In the genomic region with DNA sequence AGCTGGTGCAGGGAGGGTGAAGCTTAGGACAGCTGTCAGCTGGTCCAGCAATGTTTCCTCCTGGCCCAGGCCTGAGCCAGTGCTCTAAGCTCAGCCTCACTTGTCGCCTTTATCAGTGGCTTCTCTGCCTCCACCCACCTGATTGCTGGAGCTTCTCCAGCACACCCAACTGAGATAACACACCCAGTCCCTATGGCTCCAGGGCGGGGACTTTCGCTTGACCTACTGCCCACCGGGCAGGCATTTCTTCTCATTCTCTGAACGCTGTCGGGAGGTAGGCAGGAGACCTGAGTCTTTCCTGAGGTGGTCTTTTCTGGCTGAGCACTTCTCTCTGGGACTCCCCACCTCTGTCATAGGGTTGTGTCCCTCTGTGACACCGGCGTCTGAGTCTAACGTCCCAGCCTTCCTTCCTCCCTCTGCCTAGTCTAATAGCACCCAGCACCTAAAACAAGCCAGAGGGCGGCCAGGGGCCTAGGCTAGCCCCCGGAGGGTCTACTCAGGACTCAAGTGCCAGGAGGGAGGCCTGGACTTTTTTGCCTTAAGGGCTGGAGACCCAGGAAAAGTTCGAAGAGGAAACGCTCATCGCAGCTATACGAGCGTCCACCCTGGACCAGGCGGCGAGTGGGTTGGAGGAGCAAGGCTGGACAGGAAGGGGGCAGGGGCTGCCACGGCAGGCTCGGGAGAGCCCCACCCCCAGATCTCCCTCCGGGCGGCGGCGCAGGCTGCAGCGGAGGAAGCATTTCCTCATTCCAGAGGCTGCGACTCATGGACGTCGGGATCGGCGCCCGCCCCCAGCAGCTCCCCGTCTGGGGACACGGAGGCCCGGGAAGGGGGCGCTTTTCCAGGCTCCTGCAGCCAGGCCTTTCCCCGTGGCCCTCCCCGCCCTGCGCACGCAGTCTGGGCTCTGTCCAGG, we compare ENCODE assay signal across 8 cellular contexts. TPM values are rescaled to one million over a fixed set of nuclear protein-coding genes. Genes with fewer than 3 reads are reported as not detected.
DNase-seq lines count a peak whose midpoint lies in the region; ATAC-seq and TF ChIP-seq lines count a peak whose summit lies in the region.

No MANE protein-coding gene starts in this region.

- peaks cover 13% of the 10 kb centered on the region; the same call in 1 of the 2 replicates for H4K20me1 ChIP-seq in PC-3 (ENCODE audit: low read length)

- H3K79me2 ChIP-seq in ACC112 (ENCODE audit: control insufficient read depth, insufficient read depth, low read length, unreplicated experiment) (peaks cover 50% of the 10 kb centered on the region), PC-3 (ENCODE audit: low read length) (peaks cover 47% of the 10 kb centered on the region)

- H3K9ac ChIP-seq in PC-3 (ENCODE audit: low read length), result peak overlapping the region; percentile 95

- H3K9me2 ChIP-seq in PC-3 (replicated peaks; ENCODE audit: low read length), result no peaks in the 10 kb centered on the region

- no CpG with 5 or more reads among the region's 39 CpGs for WGBS in iPS DF 6.9 (ENCODE audit: insufficient coverage, insufficient read length)

- ATAC-seq in HG03045 (IDR thresholded peaks at IDR 0.05; ENCODE audit: unreplicated experiment) (peak; percentile 13), PC-3 (peak; percentile 71)

- H3K27ac ChIP-seq in ACC112 (ENCODE audit: low read depth, low read length) (peak overlapping the region; percentile 85), PC-3 (ENCODE audit: low read length) (peak overlapping the region; percentile 83), iPS DF 6.9 (ENCODE audit: low read length) (no peak overlapping the region)

- TSS peak; percentile 45 for BruUV-seq in PC-3 (replicated peaks; lab: Mats Ljungman, UMichigan)

- TF ChIP-seq CTCF in PC-3 (conservative IDR thresholded peaks at IDR 0.05; ENCODE audit: low read depth, low read length), result peak; percentile 16; the same call in 1 of the 2 replicates

- H3K9me3 ChIP-seq in PC-3 (ENCODE audit: low read length), result no peaks in the 10 kb centered on the region
- H3K9me3 ChIP-seq in iPS DF 6.9 (ENCODE audit: control insufficient read depth, insufficient read depth, low read length), result no peaks in the 10 kb centered on the region

- H2AFZ ChIP-seq in ACC112 (ENCODE audit: low read length, unreplicated experiment), result no peak overlapping the region
- peak overlapping the region; percentile 46 for H2AFZ ChIP-seq in PC-3 (ENCODE audit: low read length)

- POLR2A ChIA-PET in PC-3 (lab: Charles Lee; ENCODE audit: unreplicated experiment), result interaction anchor here (0.5 to 0.7 kb wide), 2 partner anchors 8 to 943 kb away, joined by 3 to 4 read pairs; no protein-coding TSS in a partner anchor

- H3K36me3 ChIP-seq in ACC112 (ENCODE audit: insufficient read depth, low read length), result no peaks in the 10 kb centered on the region
- H3K36me3 ChIP-seq in PC-3 (ENCODE audit: low read depth, low read length), result no peaks in the 10 kb centered on the region
- H3K36me3 ChIP-seq in iPS DF 6.9 (ENCODE audit: control insufficient read depth, insufficient read depth, low read length), result peaks cover 9% of the 10 kb centered on the region; the same call in 1 of the 2 replicates

- peaks cover 21% of the 10 kb centered on the region for H3K4me1 ChIP-seq in ACC112 (ENCODE audit: control insufficient read depth, insufficient read depth, low read length, unreplicated experiment)
- peaks cover 11% of the 10 kb centered on the region; the same call in 1 of the 2 replicates for H3K4me1 ChIP-seq in PC-3 (ENCODE audit: insufficient read depth, low read length)
- H3K4me1 ChIP-seq in iPS DF 6.9 (ENCODE audit: control insufficient read depth, insufficient read depth, low read length), result peaks cover 3% of the 10 kb centered on the region; the same call in 1 of the 2 replicates

- intact Hi-C loops in PC-3 (cut with micrococcal nuclease), result loop anchor here (2.0 kb wide), 1 partner anchor 31 kb away; the partner anchor contains the start of genes CTNS and SHPK

- peak overlapping the region; percentile 99 for H3K4me2 ChIP-seq in PC-3 (ENCODE audit: low read length)

- H3K27me3 ChIP-seq in ACC112 (ENCODE audit: insufficient read depth, low read length), result no peaks in the 10 kb centered on the region
- H3K27me3 ChIP-seq in PC-3 (ENCODE audit: low read length), result no peaks in the 10 kb centered on the region
- H3K27me3 ChIP-seq in iPS DF 6.9 (ENCODE audit: control insufficient read depth, insufficient read depth, low read length), result no peaks in the 10 kb centered on the region

- H3K4me3 ChIP-seq in ACC112 (ENCODE audit: low read depth, low read length) (peak overlapping the region; percentile 88), GM08714 (ENCODE audit: low read length) (peak overlapping the region; percentile 87), PC-3 (ENCODE audit: low read length) (peak overlapping the region; percentile 99), iPS DF 6.9 (ENCODE audit: low read length) (peak overlapping the region; percentile 80)

- DNase-seq in PC-3, result peak; percentile 82
- DNase-seq in brain pericyte (ENCODE audit: low read depth, low spot score), result peak; percentile 31
- DNase-seq in iPS DF 6.9 (ENCODE audit: low read depth, low spot score), result no peak
- peak; percentile 78 for DNase-seq in pulmonary artery endothelial cell (ENCODE audit: low read depth, low spot score)
- DNase-seq in activated CD4-positive, CD25-positive, alpha-beta regulatory T cell (lab: John Stamatoyannopoulos, UW), result no peak

- H3F3A ChIP-seq in PC-3 (ENCODE audit: low read length, unreplicated experiment), result no peaks in the 10 kb centered on the region

- CTCF ChIA-PET in PC-3 (lab: Charles Lee), result interaction anchor here (1.0 kb wide), 1 partner anchor 32 kb away, joined by 3 read pairs; the partner anchor contains the start of gene SHPK

RNA-seq across cellular contexts. Expression of gene TAX1BP3, which starts 0.8 kb away (rescaled TPM):
- 87.7 and 100 TPM in 2 replicates for total RNA-seq in PC-3 (2014; rRNA removed)
- total RNA-seq in pulmonary artery endothelial cell, result 166 and 230 TPM in 2 replicates

RNA-seq across cellular contexts. Expression of gene EMC6, which starts 1.0 kb away (rescaled TPM):
- total RNA-seq in PC-3 (2014; rRNA removed) (56.5 and 60.4 TPM in 2 replicates), pulmonary artery endothelial cell (17.6 and 23.2 TPM in 2 replicates)

RNA-seq across cellular contexts. Expression of gene P2RX5, which starts 28.3 kb away (rescaled TPM):
- total RNA-seq in PC-3 (2014; rRNA removed) (13.0 and 19.3 TPM in 2 replicates), pulmonary artery endothelial cell (0.13 and 0.35 TPM in 2 replicates)

RNA-seq across cellular contexts. Expression of gene CTNS, which starts 31.1 kb away (rescaled TPM):
- 10.2 and 17.5 TPM in 2 replicates for total RNA-seq in PC-3 (2014; rRNA removed)
- total RNA-seq in pulmonary artery endothelial cell, result 13.1 and 17.7 TPM in 2 replicates

RNA-seq across cellular contexts. Expression of gene SHPK, which starts 31.6 kb away (rescaled TPM):
- 17.7 and 22.4 TPM in 2 replicates for total RNA-seq in PC-3 (2014; rRNA removed)
- 19.5 and 21.8 TPM in 2 replicates for total RNA-seq in pulmonary artery endothelial cell

Comparison
In these comparisons a context has a peak if more than half of its experiments do, and no peak if none do; other contexts are left out.
1. DNase-seq: peak in PC-3 (single experiment), brain pericyte (single experiment) and pulmonary artery endothelial cell (single experiment); none in iPS DF 6.9 (single experiment) and activated CD4-positive, CD25-positive, alpha-beta regulatory T cell (0 of 4).
2. RNA of gene P2RX5, which starts 28.3 kb away (total RNA-seq): 13.0 to 19.3 TPM in PC-3; 0.13 to 0.35 TPM in pulmonary artery endothelial cell; every median in the first group is over 10 times any median in the second.
3. Peak in every context shown above with its lines, with median percentiles within 50 percentile points of each other: H3K4me3 ChIP-seq.